Comparison of ENCODE assay signal across 17 cellular contexts in the genomic region with DNA sequence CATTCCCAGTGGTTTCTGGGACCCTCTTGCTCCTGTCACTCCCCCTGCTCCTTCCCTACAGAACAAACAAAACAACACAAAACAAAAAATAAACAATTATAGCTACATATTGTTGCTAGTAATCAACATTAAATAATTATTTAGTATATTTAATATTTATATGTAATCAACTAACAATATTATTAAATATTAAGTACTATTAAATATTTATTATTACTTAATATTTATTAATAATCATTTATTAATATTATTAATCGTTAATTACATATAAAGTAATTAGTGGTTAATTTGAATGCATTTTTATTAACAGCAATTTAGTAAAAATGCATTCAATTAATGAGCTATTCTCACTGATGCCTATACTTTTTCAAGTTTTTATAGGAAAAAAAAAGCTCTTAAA.
DNase-seq lines count a peak whose midpoint lies in the region; ATAC-seq, FAIRE-seq and TF ChIP-seq lines count a peak whose summit lies in the region.
"Had no signal": no experiment of that assay in that cellular context is flagged by ENCODE, and none has a peak within 500 bp of the region (broad histone marks: within the 10 kb centered on the region; RNA-seq: fewer than 3 reads in every experiment).

No MANE protein-coding gene starts in this region.

- ATAC-seq in K562 (no peak), GM18505 (IDR thresholded peaks at IDR 0.05; ENCODE audit: unreplicated experiment) (no peak)
- ATAC-seq: HCT116, HepG2 had no signal

- no peak overlapping the region for H3K18ac ChIP-seq in mesendoderm (ENCODE audit: low read length)

- no peak overlapping the region for H3K4ac ChIP-seq in mesendoderm (ENCODE audit: low read depth, low read length)

- POLR2A ChIA-PET in K562 (lab: Yijun Ruan, JAX): no interaction called here

- H3K9ac ChIP-seq in K562 (ENCODE audit: insufficient read depth in 1 of 2, low read depth in 2 of 2, low read length in 2 of 2) (no peak overlapping the region), mesendoderm (ENCODE audit: low read length) (no peak overlapping the region)

- H2BK120ac ChIP-seq in mesendoderm (ENCODE audit: low read depth, low read length): no peak overlapping the region

- intact Hi-C loops in K562 (cut with micrococcal nuclease): no loop called here

- TF ChIP-seq RAD21 in K562 (CRISPR knock-in tag; conservative IDR thresholded peaks at IDR 0.05 in 1 of 2, IDR thresholded peaks at IDR 0.05 in 1 of 2): no peak

- H3K9me1 ChIP-seq in K562 (ENCODE audit: control insufficient read depth, insufficient read depth, low read length): no peaks in the 10 kb centered on the region

- no peaks in the 10 kb centered on the region for H3K79me1 ChIP-seq in mesendoderm (ENCODE audit: low read length)

- H3K4me3 ChIP-seq in K562 (no peak overlapping the region), small intestine (ENCODE audit: low read depth in 1 of 2, low read length in 2 of 2) (no peak overlapping the region), mesendoderm (ENCODE audit: low read length) (no peak overlapping the region)

- no peak overlapping the region for H4K5ac ChIP-seq in mesendoderm (ENCODE audit: low read length)

- H2BK15ac ChIP-seq in mesendoderm (replicated peaks; ENCODE audit: low read depth): no peak overlapping the region

- no peak overlapping the region for H2AFZ ChIP-seq in K562 (ENCODE audit: low read depth, low read length)

- no peak for TF ChIP-seq EP300 in K562 (IDR thresholded peaks at IDR 0.05; ENCODE audit: low read length)

- H3K4me1 ChIP-seq in K562 (replicated peaks in 1 of 2; ENCODE audit: control insufficient read depth in 2 of 2, insufficient read depth in 2 of 2, low read length in 2 of 2): no peaks in the 10 kb centered on the region
- no peaks in the 10 kb centered on the region for H3K4me1 ChIP-seq in small intestine (ENCODE audit: control insufficient read depth in 2 of 2, insufficient read depth in 1 of 2, low read depth in 1 of 2, low read length in 1 of 2)
- no peaks in the 10 kb centered on the region for H3K4me1 ChIP-seq in mesendoderm (ENCODE audit: control insufficient read depth, low read depth, low read length)

- no peak for DNase-seq in K562 (ENCODE audit: extremely low read depth in 1 of 4, low spot score in 3 of 4)
- no peak for DNase-seq in frontal cortex (ENCODE audit: low spot score in 2 of 2)
- no peak for DNase-seq in small intestine
- DNase-seq in NCI-H1436 (lab: John Stamatoyannopoulos, UW): no peak
- no peak for DNase-seq in mesendoderm
- DNase-seq: ACHN; CD4-positive, alpha-beta memory T cell; DMS153; DMS79; GOT3; H7; HFFc6 had no signal

- no peaks in the 10 kb centered on the region for H3K9me3 ChIP-seq in K562 (replicated peaks; ENCODE audit: control insufficient read depth, insufficient read depth, low read depth, low read length)
- no peaks in the 10 kb centered on the region for H3K9me3 ChIP-seq in small intestine (ENCODE audit: control insufficient read depth, low read depth)

- 0% methylated on average over 1 of the region's 1 CpG for WGBS in K562 (ENCODE audit: insufficient coverage, low coverage, missing lambda C conversion rate)
- WGBS in small intestine, 3 donors: 18 to 47% (median 23%) methylated on average over 1 of the region's 1 CpG
- no CpG with 5 or more reads among the region's 1 CpG for WGBS in mesendoderm (ENCODE audit: extremely low coverage, insufficient coverage, low lambda C conversion rate)

- TF ChIP-seq POLR2A in K562 (conservative IDR thresholded peaks at IDR 0.05): no peak
- TF ChIP-seq POLR2A in GM18505 (IDR thresholded peaks at IDR 0.05; ENCODE audit: borderline replicate concordance, extremely low read depth, insufficient read depth, insufficient read length): no peak

- H3K4me2 ChIP-seq in K562 (ENCODE audit: insufficient read depth, low read length) (no peak overlapping the region), mesendoderm (ENCODE audit: low read length) (no peak overlapping the region)

- H3K27me3 ChIP-seq in K562 (ENCODE audit: control insufficient read depth in 2 of 2, insufficient read depth in 2 of 2, low read length in 2 of 2): no peaks in the 10 kb centered on the region
- peaks cover 0 to 3% of the 10 kb centered on the region in 2 donors for H3K27me3 ChIP-seq in small intestine (ENCODE audit: control insufficient read depth in 2 of 2, insufficient read depth in 2 of 2, low read length in 2 of 2)
- H3K27me3 ChIP-seq in mesendoderm (ENCODE audit: insufficient read depth, low read length, poor library complexity): no peaks in the 10 kb centered on the region

- H2BK5ac ChIP-seq in mesendoderm (ENCODE audit: low read length): no peak overlapping the region

- H3K56ac ChIP-seq in mesendoderm (ENCODE audit: low read length): no peak overlapping the region

- in situ Hi-C loops in K562 (cut with MboI): no loop called here

- CTCF ChIA-PET in K562 (lab: Yijun Ruan, JAX; ENCODE audit: low intra/inter-chr PET ratio): no interaction called here

- FAIRE-seq in G401.6 (lab: Jason Lieb, UNC): peak; percentile 94
- no peak for FAIRE-seq in K562 (lab: Jason Lieb, UNC)
- FAIRE-seq in frontal cortex (lab: Jason Lieb, UNC): peak; percentile 70
- FAIRE-seq in small intestine (lab: Jason Lieb, UNC): peak; percentile 26
- FAIRE-seq: HepG2 had no signal

- TF ChIP-seq CTCF in K562 (IDR thresholded peaks at IDR 0.05 in 2 of 3, conservative IDR thresholded peaks at IDR 0.05 in 1 of 3; ENCODE audit: insufficient read depth in 2 of 3, low read depth in 1 of 3, low read length in 3 of 3): no peak

- H2AK5ac ChIP-seq in mesendoderm (ENCODE audit: low read length): no peak overlapping the region

- H3K23ac ChIP-seq in mesendoderm (ENCODE audit: low read length): no peak overlapping the region

- no TSS peak for BruUV-seq in K562 (replicated peaks; lab: Mats Ljungman, UMichigan)

- H3K36me3 ChIP-seq in K562 (ENCODE audit: control insufficient read depth, insufficient read depth, low read length): no peaks in the 10 kb centered on the region
- H3K36me3 ChIP-seq in small intestine (ENCODE audit: control insufficient read depth in 2 of 2, insufficient read depth in 2 of 2, low read length in 2 of 2): no peaks in the 10 kb centered on the region
- H3K36me3 ChIP-seq in mesendoderm (ENCODE audit: control insufficient read depth, insufficient read depth, low read length): no peaks in the 10 kb centered on the region

- H4K20me1 ChIP-seq in K562 (replicated peaks; ENCODE audit: control insufficient read depth, insufficient read depth, low read length): no peaks in the 10 kb centered on the region

- H4K8ac ChIP-seq in mesendoderm (ENCODE audit: low read depth, low read length): no peak overlapping the region

- H3K27ac ChIP-seq in K562 (ENCODE audit: extremely low read depth, low read depth, low read length) (no peak overlapping the region), small intestine (ENCODE audit: low read depth in 1 of 2, low read length in 1 of 2) (no peak overlapping the region), mesendoderm (ENCODE audit: low read depth, low read length) (no peak overlapping the region)
- H3K27ac ChIP-seq: C4-2B had no signal

- H3K79me2 ChIP-seq in K562 (ENCODE audit: control insufficient read depth, insufficient read depth, low read length) (no peaks in the 10 kb centered on the region), mesendoderm (ENCODE audit: control insufficient read depth, insufficient read depth, low read length) (no peaks in the 10 kb centered on the region)

TF ChIP-seq in K562, 482 proteins besides CTCF, POLR2A, EP300 and RAD21:
- 0 out of 2 replicates have a peak, but pooled peaks have one; percentile 23 for TF ChIP-seq SAFB (IDR thresholded peaks at IDR 0.05; ENCODE audit: borderline replicate concordance, low read depth, low read length)
- TF ChIP-seq CBX3 (IDR thresholded peaks at IDR 0.05; ENCODE audit: borderline replicate concordance in 1 of 2, low read length in 2 of 2): no peak
- peak; percentile 83 for TF ChIP-seq DACH1 (IDR thresholded peaks at IDR 0.05; ENCODE audit: partially characterized antibody)
- TF ChIP-seq ZNF609 (CRISPR knock-in tag; IDR thresholded peaks at IDR 0.05; ENCODE audit: borderline replicate concordance): no peak
TF ChIP-seq in K562: peak in this region for 2.
